23 cellular contexts compared by ENCODE assay signal in the genomic region with DNA sequence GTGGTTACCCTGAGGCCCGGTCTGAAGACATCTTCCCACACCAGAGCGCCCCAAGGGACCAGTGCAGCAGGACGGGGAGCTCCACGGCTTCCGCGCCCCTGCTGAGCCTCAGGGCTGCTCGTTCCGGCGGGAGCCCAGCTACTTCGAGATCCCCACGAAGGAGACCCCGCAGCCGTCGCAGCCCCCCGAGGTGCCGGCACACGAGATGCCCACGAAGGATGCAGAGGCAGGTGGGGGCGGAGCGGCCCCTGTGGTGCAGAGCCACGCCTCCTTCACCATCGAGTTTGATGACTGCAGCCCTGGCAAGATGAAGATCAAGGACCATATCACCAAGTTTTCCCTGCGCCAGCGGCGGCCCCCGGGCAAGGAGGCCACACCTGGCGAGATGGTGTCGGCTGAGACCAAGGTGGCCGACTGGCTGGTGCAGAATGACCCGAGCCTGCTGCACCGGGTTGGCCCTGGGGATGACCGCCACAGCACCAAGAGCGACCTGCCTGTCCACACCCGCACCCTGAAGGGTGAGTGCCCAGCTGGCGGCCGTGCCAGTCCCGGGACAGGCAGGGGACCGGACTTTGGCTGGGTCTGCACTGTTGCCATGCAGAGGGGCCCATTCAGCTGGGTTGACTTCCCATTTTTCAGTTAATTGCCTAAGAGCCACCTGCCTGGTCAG. TPM values are rescaled to one million over a fixed set of nuclear protein-coding genes. Genes with fewer than 3 reads are reported as not detected.
A peak's percentile ranks its signal among the peaks of the same experiment; 100 is the strongest.
DNase-seq lines count a peak whose midpoint lies in the region; ATAC-seq and TF ChIP-seq lines count a peak whose summit lies in the region.
"Had no signal": no experiment of that assay in that cellular context is flagged by ENCODE, and none has a peak within 500 bp of the region (broad histone marks: within the 10 kb centered on the region; RNA-seq: fewer than 3 reads in every experiment).

No MANE protein-coding gene starts in this region.

- H3K27ac Mint-ChIP-seq in activated naive CD4-positive, alpha-beta T cell treated with anti-CD3 and anti-CD28 coated beads for 36 hours, result no peak overlapping the region
- H3K27ac Mint-ChIP-seq: activated CD4-positive, alpha-beta memory T cell treated with anti-CD3 and anti-CD28 coated beads for 36 hours; CD4-positive, alpha-beta memory T cell; dendritic cell treated with granulocyte-macrophage colony-stimulating factor and Interleukin-4, amounts not matched to agents 40 ng/mL and 50 ng/mL, for 4 days; neural progenitor cell; stimulated activated memory B cell treated with anti-CD40 and anti-IgM and Interleukin-4, amounts not matched to agents 10 μg/mL and 1 μg/mL and 100 μg/mL, for 72 hours had no signal

- no peak overlapping the region for H2BK15ac ChIP-seq in mesenchymal stem cell (ENCODE audit: low read depth, poor library complexity, severe bottlenecking)

- H3K9me3 ChIP-seq in HCT116 (ENCODE audit: control insufficient read depth in 1 of 2, insufficient read depth in 1 of 2, low read depth in 1 of 2, low read length in 2 of 2) (no peaks in the 10 kb centered on the region), heart right ventricle (no peaks in the 10 kb centered on the region), osteoblast (ENCODE audit: low read depth, low read length) (no peaks in the 10 kb centered on the region), mesenchymal stem cell (ENCODE audit: control insufficient read depth, low read length) (no peaks in the 10 kb centered on the region), PC-3 (ENCODE audit: low read length) (no peaks in the 10 kb centered on the region)

- H3K9me3 Mint-ChIP-seq in activated naive CD4-positive, alpha-beta T cell treated with anti-CD3 and anti-CD28 coated beads for 36 hours, result no peaks in the 10 kb centered on the region
- H3K9me3 Mint-ChIP-seq: activated CD4-positive, alpha-beta memory T cell treated with anti-CD3 and anti-CD28 coated beads for 36 hours; CD4-positive, alpha-beta memory T cell; central memory CD8-positive, alpha-beta T cell; dendritic cell treated with granulocyte-macrophage colony-stimulating factor and Interleukin-4, amounts not matched to agents 40 ng/mL and 50 ng/mL, for 4 days; neural progenitor cell; stimulated activated memory B cell treated with anti-CD40 and anti-IgM and Interleukin-4, amounts not matched to agents 10 μg/mL and 1 μg/mL and 100 μg/mL, for 72 hours; type B pancreatic cell had no signal

- H3K4me3 ChIP-seq in HCT116 (replicated peaks in 1 of 2; ENCODE audit: low read depth in 1 of 2, low read length in 2 of 2) (no peak overlapping the region), heart right ventricle (no peak overlapping the region), osteoblast (ENCODE audit: insufficient read depth, low read length) (no peak overlapping the region), mesenchymal stem cell (ENCODE audit: insufficient read depth in 1 of 2, low read depth in 1 of 2, low read length in 2 of 2) (no peak overlapping the region), PC-3 (ENCODE audit: low read length) (no peak overlapping the region)
- H3K4me3 ChIP-seq: hepatocyte, neural progenitor cell, PC-9 had no signal

- peak; percentile 9 for DNase-seq in activated naive CD4-positive, alpha-beta T cell treated with anti-CD3 and anti-CD28 coated beads, Interleukin-2, amount 50 U/mL, for 16 hours
- no peak for DNase-seq in activated naive CD4-positive, alpha-beta T cell treated with anti-CD3 and anti-CD28 coated beads for 36 hours
- DNase-seq in HCT116 (ENCODE audit: low read depth, low spot score), result no peak
- peak; percentile 4 to 8 for DNase-seq in heart right ventricle
- peak; percentile 87 for DNase-seq in osteoblast (ENCODE audit: insufficient read length, low spot score, missing footprints)
- no peak for DNase-seq in mesenchymal stem cell
- DNase-seq in DMS114 treated with DMSO at 0.1 percent for 48 hours (lab: John Stamatoyannopoulos, UW; ENCODE audit: unreplicated experiment), result no peak
- DNase-seq in PC-3, result no peak
- DNase-seq: activated naive CD4-positive, alpha-beta T cell; GOT3; NCI-H187 treated with DMSO at 0.1 percent for 48 hours; SHP77 had no signal

- H3K36me3 Mint-ChIP-seq in activated naive CD4-positive, alpha-beta T cell treated with anti-CD3 and anti-CD28 coated beads for 36 hours (ENCODE audit: low read depth), result no peaks in the 10 kb centered on the region
- H3K36me3 Mint-ChIP-seq: activated CD4-positive, alpha-beta memory T cell treated with anti-CD3 and anti-CD28 coated beads for 36 hours; CD4-positive, alpha-beta memory T cell; neural progenitor cell; stimulated activated memory B cell treated with anti-CD40 and anti-IgM and Interleukin-4, amounts not matched to agents 10 μg/mL and 1 μg/mL and 100 μg/mL, for 72 hours; type B pancreatic cell had no signal

- no peak for TF ChIP-seq POLR2A in HCT116 (IDR thresholded peaks at IDR 0.05; ENCODE audit: borderline replicate concordance, extremely low read depth, insufficient read depth, insufficient read length)

- H3K18ac ChIP-seq in mesenchymal stem cell (ENCODE audit: low read depth in 1 of 2, low read length in 2 of 2), result no peak overlapping the region

- no peak overlapping the region for H3K4ac ChIP-seq in mesenchymal stem cell (ENCODE audit: low read depth in 1 of 2, low read length in 2 of 2)

- RAD21 ChIA-PET in HCT116 (lab: Charles Lee; ENCODE audit: low non-redundant PET in 1 of 2, low total read pairs in 2 of 2, uncharacterized antibody in 2 of 2, unreplicated experiment in 2 of 2), result interaction anchor here in 1 of 2 experiments (0.7 kb wide), 1 partner anchor 114 kb away, joined by 3 read pairs; no protein-coding TSS in a partner anchor

- TF ChIP-seq CTCF in HCT116 (IDR thresholded peaks at IDR 0.05 in 2 of 3, conservative IDR thresholded peaks at IDR 0.05 in 1 of 3; ENCODE audit: borderline replicate concordance in 1 of 3, insufficient read depth in 1 of 3, low read depth in 2 of 3, low read length in 2 of 3) (no peak), heart right ventricle (IDR thresholded peaks at IDR 0.05) (no peak), osteoblast (IDR thresholded peaks at IDR 0.05; ENCODE audit: extremely low read depth, low read depth, low read length) (no peak), PC-3 (conservative IDR thresholded peaks at IDR 0.05; ENCODE audit: low read depth, low read length) (no peak)

- no peak overlapping the region for H2BK120ac ChIP-seq in mesenchymal stem cell (ENCODE audit: low read depth, low read length)

- no peak overlapping the region for H3K9ac ChIP-seq in HCT116 (ENCODE audit: low read length)
- H3K9ac ChIP-seq in mesenchymal stem cell (ENCODE audit: low read length), result no peak overlapping the region
- H3K9ac ChIP-seq in PC-3 (ENCODE audit: low read length), result no peak overlapping the region
- H3K9ac ChIP-seq: neural progenitor cell had no signal

- no peak overlapping the region for H2AFZ ChIP-seq in HCT116 (ENCODE audit: low read depth, low read length, poor library complexity, severe bottlenecking)
- H2AFZ ChIP-seq in osteoblast (ENCODE audit: low read length), result no peak overlapping the region
- H2AFZ ChIP-seq in mesenchymal stem cell (ENCODE audit: low read depth, low read length), result no peak overlapping the region
- H2AFZ ChIP-seq in PC-3 (ENCODE audit: low read length), result no peak overlapping the region
- H2AFZ ChIP-seq: hepatocyte, neural progenitor cell, PC-9 had no signal

- no peaks in the 10 kb centered on the region for H3K9me2 ChIP-seq in HCT116 (ENCODE audit: insufficient read depth)
- H3K9me2 ChIP-seq in PC-3 (replicated peaks; ENCODE audit: low read length), result no peaks in the 10 kb centered on the region

- POLR2A ChIA-PET in HCT116 (lab: Charles Lee), result no interaction called here
- POLR2A ChIA-PET in PC-3 (lab: Charles Lee; ENCODE audit: unreplicated experiment), result no interaction called here

- H3K36me3 ChIP-seq in HCT116 (ENCODE audit: control insufficient read depth in 1 of 2, insufficient read depth in 2 of 2, low read length in 2 of 2) (peaks cover 8 to 27% of the 10 kb centered on the region in 2 experiments; a peak in 2 of 4 replicates), heart right ventricle (peaks cover 0 to 68% (median 4%) of the 10 kb centered on the region in 9 donors), osteoblast (ENCODE audit: insufficient read depth, low read length) (peaks cover 17% of the 10 kb centered on the region), mesenchymal stem cell (ENCODE audit: control insufficient read depth in 1 of 2, insufficient read depth in 2 of 2, low read depth in 1 of 2, low read length in 2 of 2) (peaks cover 41 to 96% of the 10 kb centered on the region in 2 experiments), PC-3 (ENCODE audit: low read depth, low read length) (peaks cover 11% of the 10 kb centered on the region; the same call in 1 of the 2 replicates)
- H3K36me3 ChIP-seq: neural progenitor cell had no signal

- no peak overlapping the region for H4K8ac ChIP-seq in mesenchymal stem cell (ENCODE audit: low read length)

- intact Hi-C loops in activated naive CD4-positive, alpha-beta T cell treated with anti-CD3 and anti-CD28 coated beads for 36 hours (cut with micrococcal nuclease), result no loop called here
- intact Hi-C loops in HCT116 (cut with micrococcal nuclease) (no loop called here), heart right ventricle (cut with DNase I) (no loop called here), PC-3 (cut with micrococcal nuclease) (no loop called here)

- no peak overlapping the region for H4K91ac ChIP-seq in mesenchymal stem cell (ENCODE audit: low read length)

- H3K23ac ChIP-seq in mesenchymal stem cell (ENCODE audit: low read length in 2 of 2), result no peak overlapping the region

- CTCF ChIA-PET in activated naive CD4-positive, alpha-beta T cell treated with anti-CD3 and anti-CD28 coated beads for 36 hours (lab: Charles Lee), result no interaction called here
- CTCF ChIA-PET in HCT116 (lab: Charles Lee), result no interaction called here
- CTCF ChIA-PET in PC-3 (lab: Charles Lee), result no interaction called here

- no peaks in the 10 kb centered on the region for H3F3A ChIP-seq in PC-3 (ENCODE audit: low read length, unreplicated experiment)

- H3K27ac ChIP-seq in HCT116 (ENCODE audit: low read depth, low read length) (peak overlapping the region; percentile 46; the same call in 1 of the 2 replicates), heart right ventricle (no peak overlapping the region), osteoblast (ENCODE audit: low read depth, low read length) (no peak overlapping the region), mesenchymal stem cell (ENCODE audit: low read length, poor library complexity, severe bottlenecking) (no peak overlapping the region), PC-3 (ENCODE audit: low read length) (no peak overlapping the region)
- H3K27ac ChIP-seq: hepatocyte, neural progenitor cell, PC-9 had no signal

- BruUV-seq in HCT116 (replicated peaks; lab: Mats Ljungman, UMichigan), result no TSS peak
- no TSS peak for BruUV-seq in PC-3 (replicated peaks; lab: Mats Ljungman, UMichigan)

- no peaks in the 10 kb centered on the region for H3K27me3 Mint-ChIP-seq in activated naive CD4-positive, alpha-beta T cell treated with anti-CD3 and anti-CD28 coated beads for 36 hours (ENCODE audit: low read depth)
- H3K27me3 Mint-ChIP-seq: activated CD4-positive, alpha-beta memory T cell treated with anti-CD3 and anti-CD28 coated beads for 36 hours; CD4-positive, alpha-beta memory T cell; central memory CD8-positive, alpha-beta T cell; type B pancreatic cell had no signal

- H3K14ac ChIP-seq in mesenchymal stem cell (ENCODE audit: low read length in 2 of 2), result no peak overlapping the region

- H3K4me2 ChIP-seq in HCT116 (ENCODE audit: low read length) (no peak overlapping the region), osteoblast (ENCODE audit: insufficient read depth, low read length) (no peak overlapping the region), mesenchymal stem cell (ENCODE audit: low read length, poor library complexity, severe bottlenecking) (no peak overlapping the region), PC-3 (ENCODE audit: low read length) (no peak overlapping the region)
- H3K4me2 ChIP-seq: hepatocyte, neural progenitor cell had no signal

- no peaks in the 10 kb centered on the region for H3K79me2 ChIP-seq in HCT116 (ENCODE audit: insufficient read depth, low read length)
- no peaks in the 10 kb centered on the region for H3K79me2 ChIP-seq in osteoblast (ENCODE audit: insufficient read depth, low read length)
- no peaks in the 10 kb centered on the region for H3K79me2 ChIP-seq in PC-3 (ENCODE audit: low read length)
- H3K79me2 ChIP-seq: hepatocyte had no signal

- H4K20me1 ChIP-seq in HCT116 (ENCODE audit: insufficient read depth) (no peaks in the 10 kb centered on the region), osteoblast (ENCODE audit: insufficient read depth, low read length) (peaks cover 7% of the 10 kb centered on the region), PC-3 (ENCODE audit: low read length) (no peaks in the 10 kb centered on the region)

- no peak overlapping the region for H2BK12ac ChIP-seq in mesenchymal stem cell (ENCODE audit: low read length in 2 of 2)

- WGBS in heart right ventricle, 2 donors, result 90% methylated on average over 38 of the region's 38 CpGs
- WGBS in mesenchymal stem cell, result 93% methylated on average over 38 of the region's 38 CpGs

- peaks cover 27% of the 10 kb centered on the region for H3K79me1 ChIP-seq in mesenchymal stem cell (replicated peaks; ENCODE audit: low read length, poor library complexity, severe bottlenecking)

- H2BK5ac ChIP-seq in mesenchymal stem cell (ENCODE audit: low read depth, low read length, poor library complexity, severe bottlenecking), result no peak overlapping the region

- H3K27me3 ChIP-seq in HCT116 (ENCODE audit: insufficient read depth, low read length), result no peaks in the 10 kb centered on the region
- H3K27me3 ChIP-seq in heart right ventricle, result no peaks in the 10 kb centered on the region
- no peaks in the 10 kb centered on the region for H3K27me3 ChIP-seq in osteoblast (ENCODE audit: insufficient read depth, low read length)
- no peaks in the 10 kb centered on the region for H3K27me3 ChIP-seq in mesenchymal stem cell (ENCODE audit: control insufficient read depth in 1 of 2, insufficient read depth in 1 of 2, low read length in 2 of 2)
- H3K27me3 ChIP-seq in PC-3 (ENCODE audit: low read length), result no peaks in the 10 kb centered on the region
- H3K27me3 ChIP-seq: hepatocyte, neural progenitor cell had no signal

- ATAC-seq in HCT116 (no peak), heart right ventricle (no peak), PC-3 (no peak)
- ATAC-seq: sciatic nerve had no signal

- no peaks in the 10 kb centered on the region for H3K4me1 Mint-ChIP-seq in activated naive CD4-positive, alpha-beta T cell treated with anti-CD3 and anti-CD28 coated beads for 36 hours (ENCODE audit: low read depth)
- H3K4me1 Mint-ChIP-seq: CD4-positive, alpha-beta memory T cell; central memory CD8-positive, alpha-beta T cell had no signal

- no peak for TF ChIP-seq RAD21 in HCT116 (IDR thresholded peaks at IDR 0.05; ENCODE audit: low read depth)

- no peak overlapping the region for H3K4me3 Mint-ChIP-seq in activated naive CD4-positive, alpha-beta T cell treated with anti-CD3 and anti-CD28 coated beads for 36 hours
- H3K4me3 Mint-ChIP-seq: activated CD4-positive, alpha-beta memory T cell treated with anti-CD3 and anti-CD28 coated beads for 36 hours; CD4-positive, alpha-beta memory T cell; central memory CD8-positive, alpha-beta T cell; dendritic cell treated with granulocyte-macrophage colony-stimulating factor and Interleukin-4, amounts not matched to agents 40 ng/mL and 50 ng/mL, for 4 days; neural progenitor cell; stimulated activated memory B cell treated with anti-CD40 and anti-IgM and Interleukin-4, amounts not matched to agents 10 μg/mL and 1 μg/mL and 100 μg/mL, for 72 hours; type B pancreatic cell had no signal

- peaks cover 12% of the 10 kb centered on the region in 2 experiments for H3K4me1 ChIP-seq in HCT116 (ENCODE audit: control insufficient read depth in 1 of 2, insufficient read depth in 2 of 2, low read length in 2 of 2)
- H3K4me1 ChIP-seq in heart right ventricle, result peaks cover 0 to 13% (median 0%) of the 10 kb centered on the region in 9 donors
- H3K4me1 ChIP-seq in osteoblast (ENCODE audit: insufficient read depth, low read length), result no peaks in the 10 kb centered on the region
- peaks cover 8% of the 10 kb centered on the region for H3K4me1 ChIP-seq in mesenchymal stem cell (ENCODE audit: control insufficient read depth, insufficient read depth, low read depth, low read length)
- H3K4me1 ChIP-seq in PC-3 (ENCODE audit: insufficient read depth, low read length), result peaks cover 3% of the 10 kb centered on the region; the same call in 1 of the 2 replicates

- no peak overlapping the region for H2AK5ac ChIP-seq in mesenchymal stem cell (ENCODE audit: low read length, severe bottlenecking)

RNA-seq across cellular contexts. Expression of a gene that starts 18.1 kb away (rescaled TPM):
- total RNA-seq in activated naive CD4-positive, alpha-beta T cell treated with anti-CD3 and anti-CD28 coated beads for 36 hours, result 1 to 10 TPM; 3.3 TPM
- total RNA-seq in HCT116 (2021; ENCODE audit: unreplicated experiment) (45.9 TPM), heart right ventricle (10 to 100 TPM in 9 of 10 donors, 1 to 10 TPM in 1; 8.3 to 13.6 (median 12.3) TPM), osteoblast (17.1 and 21.0 TPM in 2 replicates), PC-3 (2014; rRNA removed) (33.2 and 53.4 TPM in 2 replicates)
- polyA plus RNA-seq in HCT116 (2012), result 24.4 and 26.7 TPM in 2 replicates
- 1 to 10 TPM; 6.8 to 9.1 TPM for polyA plus RNA-seq in heart right ventricle
- polyA plus RNA-seq in mesenchymal stem cell (2013, experiment 1 of 2), result 11.4 TPM
- 11.1 TPM for polyA plus RNA-seq in mesenchymal stem cell (2013, experiment 2 of 2)

RNA-seq across cellular contexts. Expression of a gene that starts 41.6 kb away (rescaled TPM):
- not detected for total RNA-seq in activated naive CD4-positive, alpha-beta T cell treated with anti-CD3 and anti-CD28 coated beads for 36 hours
- total RNA-seq in HCT116 (2021; ENCODE audit: unreplicated experiment), result 0.12 TPM
- polyA plus RNA-seq in HCT116 (2012), result 0.02 and 0.08 TPM in 2 replicates
- under 1 TPM in 9 of 10 donors, not detected in 1; 0.23 to 0.91 (median 0.50) TPM for total RNA-seq in heart right ventricle
- polyA plus RNA-seq in heart right ventricle, result under 1 TPM; 0.07 to 0.13 TPM
- total RNA-seq in osteoblast, result not detected in 2 replicates
- polyA plus RNA-seq in mesenchymal stem cell (2013, experiment 1 of 2), result 0.01 TPM
- polyA plus RNA-seq in mesenchymal stem cell (2013, experiment 2 of 2), result not detected
- 0.04 TPM in 1 of 2 replicates, not detected in the other for total RNA-seq in PC-3 (2014; rRNA removed)
- total RNA-seq: activated CD4-positive, alpha-beta memory T cell treated with anti-CD3 and anti-CD28 coated beads for 36 hours; CD4-positive, alpha-beta memory T cell; hepatocyte; myocyte; PC-9 had no signal

Comparison
In these comparisons a context has a peak if more than half of its experiments do, and no peak if none do; other contexts are left out.
1. DNase-seq: peak in activated naive CD4-positive, alpha-beta T cell treated with anti-CD3 and anti-CD28 coated beads, Interleukin-2, amount 50 U/mL, for 16 hours (single experiment), heart right ventricle (2 of 2) and osteoblast (single experiment); none in activated naive CD4-positive, alpha-beta T cell treated with anti-CD3 and anti-CD28 coated beads for 36 hours (single experiment), HCT116 (single experiment), mesenchymal stem cell (single experiment), DMS114 treated with DMSO at 0.1 percent for 48 hours (single experiment) and PC-3 (single experiment).